8 cellular contexts compared by ENCODE assay signal in the genomic region with DNA sequence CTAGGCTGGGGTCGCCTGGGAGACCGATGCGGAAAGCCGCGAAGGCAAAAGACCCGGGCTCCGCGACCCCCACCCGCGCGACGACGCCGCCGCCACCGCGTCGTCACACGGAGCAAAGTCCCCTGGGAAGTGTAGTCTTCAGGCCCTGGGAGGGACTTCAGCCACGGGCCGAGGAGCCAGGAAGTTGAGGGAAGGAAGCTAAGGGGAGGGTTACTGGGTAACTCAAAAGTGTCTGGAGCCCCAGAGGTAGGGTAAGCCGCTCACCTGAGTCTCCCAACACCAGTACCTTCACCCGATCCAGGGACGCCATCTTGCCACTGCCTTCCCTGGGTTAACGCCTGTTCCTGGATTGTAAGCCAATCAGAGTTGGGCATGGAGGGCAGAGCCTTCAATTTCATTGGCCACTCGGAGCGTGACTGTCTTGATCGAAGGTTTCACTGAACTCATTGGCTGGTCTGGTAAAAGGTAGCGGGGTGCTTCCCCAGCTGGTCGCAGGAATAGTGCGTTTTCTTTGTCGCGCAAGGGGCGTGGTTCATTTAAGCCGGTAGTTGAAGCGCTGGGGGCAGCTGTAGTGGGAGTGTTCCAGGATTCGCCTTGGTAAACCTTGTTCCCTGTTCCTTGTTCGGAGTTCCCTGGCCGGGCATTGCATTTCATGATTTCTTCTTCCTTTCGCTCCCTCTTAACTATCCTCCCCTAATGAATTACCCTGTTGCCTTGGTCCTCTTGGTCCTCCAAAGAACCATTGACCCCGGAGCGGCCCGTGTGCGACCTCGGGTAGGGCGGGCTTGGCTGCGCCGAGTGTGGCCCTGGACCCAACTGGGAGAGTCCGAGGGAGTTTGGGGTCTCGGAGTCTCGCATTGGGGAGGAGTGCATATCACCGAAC. TPM values are rescaled to one million over a fixed set of nuclear protein-coding genes. Genes with fewer than 3 reads are reported as not detected.
DNase-seq lines count a peak whose midpoint lies in the region; TF ChIP-seq lines count a peak whose summit lies in the region.

A gene (plus strand): TSS at position 547 of the 883 bp plus-strand sequence. CDS start 7,809 bp downstream, outside the sequence.
A gene with protein sequence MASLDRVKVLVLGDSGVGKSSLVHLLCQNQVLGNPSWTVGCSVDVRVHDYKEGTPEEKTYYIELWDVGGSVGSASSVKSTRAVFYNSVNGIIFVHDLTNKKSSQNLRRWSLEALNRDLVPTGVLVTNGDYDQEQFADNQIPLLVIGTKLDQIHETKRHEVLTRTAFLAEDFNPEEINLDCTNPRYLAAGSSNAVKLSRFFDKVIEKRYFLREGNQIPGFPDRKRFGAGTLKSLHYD (minus strand): TSS at position 319 of the 883 bp plus-strand sequence. CDS start 9 bp downstream, at position 310.

- H3K27ac ChIP-seq in effector memory CD4-positive, alpha-beta T cell (ENCODE audit: insufficient read depth, low read length, poor library complexity, severe bottlenecking) = peak within 1 kb of the TSS; percentile 99

- DNase-seq in CMK (ENCODE audit: low read depth) (peak; percentile 90), GM20000 (ENCODE audit: low spot score) (peak; percentile 95), HT-29 (ENCODE audit: low spot score) (peak; percentile 100), NOMO-1 (lab: John Stamatoyannopoulos, UW; ENCODE audit: unreplicated experiment in 2 of 2) (peak; percentile 97 to 99), lung microvascular endothelial cell (ENCODE audit: low read depth in 2 of 2) (peak; percentile 100)
- DNase-seq in effector memory CD4-positive, alpha-beta T cell = peak; percentile 92 to 96 (median 96)
- DNase-seq in stimulated activated CD4-positive, alpha-beta T cell treated with anti-CD3 and anti-CD28 coated beads, TNF-alpha, amount 100 ng/mL, for 48 hours (ENCODE audit: low read depth in 3 of 3) = peak; percentile 86 to 92 (median 86)

- H3K4me1 ChIP-seq in effector memory CD4-positive, alpha-beta T cell (ENCODE audit: control insufficient read depth, insufficient read depth, low read length, poor library complexity, severe bottlenecking) = peaks cover 12% of the 10 kb centered on the region

- TF ChIP-seq CTCF in GM20000 (IDR thresholded peaks at IDR 0.05; ENCODE audit: extremely low read depth, missing control alignments) = no peak

- H3K36me3 ChIP-seq in effector memory CD4-positive, alpha-beta T cell (ENCODE audit: control insufficient read depth, insufficient read depth, low read length) = no peaks in the 10 kb centered on the region

- CTCF ChIA-PET in activated CD8-positive, alpha-beta memory T cell treated with anti-CD3 and anti-CD28 coated beads for 36 hours (lab: Charles Lee) = interaction anchor here (0.7 to 1.4 kb wide), 3 partner anchors 35 to 124 kb away, joined by 3 to 4 read pairs (median 3); no protein-coding TSS in a partner anchor

- H3K27me3 ChIP-seq in effector memory CD4-positive, alpha-beta T cell (replicated peaks; ENCODE audit: control insufficient read depth, insufficient read depth, low read length, poor library complexity, severe bottlenecking) = no peaks in the 10 kb centered on the region

- POLR2A ChIA-PET in activated CD8-positive, alpha-beta memory T cell treated with anti-CD3 and anti-CD28 coated beads for 36 hours (lab: Charles Lee) = interaction anchor here (0.8 to 1.0 kb wide), 2 partner anchors 100 to 147 kb away, joined by 3 to 9 read pairs; a partner anchor contains a TSS

- no peaks in the 10 kb centered on the region for H3K9me3 ChIP-seq in effector memory CD4-positive, alpha-beta T cell (ENCODE audit: control insufficient read depth, low read length)

- H3K4me3 ChIP-seq in effector memory CD4-positive, alpha-beta T cell (ENCODE audit: insufficient read depth, low read depth, low read length, poor library complexity, severe bottlenecking) = peak within 1 kb of the TSS; percentile 89

RNA-seq across cellular contexts. Expression of the first gene that starts in this region (rescaled TPM):
- total RNA-seq in HT-29 (2014; rRNA removed; shearing (Covaris generic)) = 7.3 and 8.9 TPM in 2 replicates
- 10 to 100 TPM; 24.6 to 28.7 TPM for total RNA-seq in activated CD8-positive, alpha-beta memory T cell treated with anti-CD3 and anti-CD28 coated beads for 36 hours
- 22.0 and 29.8 TPM in 2 replicates for total RNA-seq in lung microvascular endothelial cell

RNA-seq across cellular contexts. Expression of the second gene that starts in this region (rescaled TPM):
- total RNA-seq in HT-29 (2014; rRNA removed; shearing (Covaris generic)) = 6.8 and 13.3 TPM in 2 replicates
- total RNA-seq in activated CD8-positive, alpha-beta memory T cell treated with anti-CD3 and anti-CD28 coated beads for 36 hours = 10 to 100 TPM; 41.4 to 42.4 TPM
- 6.7 and 6.8 TPM in 2 replicates for total RNA-seq in lung microvascular endothelial cell

Comparison
In these comparisons a context has a peak if more than half of its experiments do, and no peak if none do; other contexts are left out.
1. Peak in every context shown above with its lines: DNase-seq, H3K4me3 ChIP-seq and H3K27ac ChIP-seq.